In the genomic region with DNA sequence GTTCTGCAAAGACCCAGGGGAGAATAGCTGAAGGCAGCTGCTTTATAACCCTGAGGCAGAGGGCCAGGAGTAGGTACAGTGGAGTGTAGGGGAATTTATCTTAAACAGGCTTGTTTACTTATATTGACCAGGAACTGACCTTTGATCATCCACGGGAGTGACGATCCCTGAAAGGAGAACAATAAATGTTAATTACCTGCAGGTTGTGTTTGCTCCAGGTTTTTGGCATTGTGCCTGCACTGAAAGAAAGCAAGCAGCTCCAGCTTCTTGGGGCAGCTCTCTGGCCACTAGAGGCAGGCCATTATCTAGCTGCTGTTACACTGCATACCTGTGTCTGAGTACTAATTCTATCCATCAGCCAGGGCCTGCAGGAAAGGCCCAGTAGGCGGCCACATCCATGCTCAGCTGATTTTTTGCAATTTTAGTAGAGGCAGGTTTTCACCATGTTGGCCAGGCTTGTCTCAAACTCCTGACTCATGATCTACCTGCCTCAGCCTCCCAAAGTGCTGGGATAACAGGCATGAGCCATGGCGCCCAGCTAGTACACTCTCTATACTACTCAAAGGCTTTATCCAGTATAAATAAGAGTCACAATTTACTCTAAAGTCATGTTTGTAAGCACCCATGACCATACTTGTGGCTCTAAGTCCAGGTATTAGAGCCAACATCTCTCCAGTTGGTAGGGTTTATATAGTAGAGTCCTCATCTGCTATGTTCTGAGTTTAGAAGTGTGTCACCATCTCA, we compare ENCODE assay signal across 17 cellular contexts. TPM values are rescaled to one million over a fixed set of nuclear protein-coding genes. Genes with fewer than 3 reads are reported as not detected.
A peak's percentile ranks its signal among the peaks of the same experiment; 100 is the strongest.
DNase-seq lines count a peak whose midpoint lies in the region; ATAC-seq and TF ChIP-seq lines count a peak whose summit lies in the region.
"Had no signal": no experiment of that assay in that cellular context is flagged by ENCODE, and none has a peak within 500 bp of the region (broad histone marks: within the 10 kb centered on the region; RNA-seq: fewer than 3 reads in every experiment).

No MANE protein-coding gene starts in this region.

- peak overlapping the region; percentile 31 for H3K4me3 Mint-ChIP-seq in endodermal cell
- H3K4me3 Mint-ChIP-seq: naive thymus-derived CD8-positive, alpha-beta T cell had no signal

- H3K27ac Mint-ChIP-seq in endodermal cell, result peak overlapping the region; percentile 84
- H3K27ac Mint-ChIP-seq: naive thymus-derived CD8-positive, alpha-beta T cell had no signal

- H3K27me3 ChIP-seq in endodermal cell (ENCODE audit: control insufficient read depth, insufficient read depth, low read length, poor library complexity, severe bottlenecking) (no peaks in the 10 kb centered on the region), mucosa of rectum (ENCODE audit: control insufficient read depth in 2 of 2, insufficient read depth in 2 of 2, low read length in 2 of 2) (no peaks in the 10 kb centered on the region), GM23248 (replicated peaks; ENCODE audit: insufficient read depth) (no peaks in the 10 kb centered on the region)
- H3K27me3 ChIP-seq: foreskin keratinocyte, spleen, tibial artery had no signal

- no peak overlapping the region for H3K9ac ChIP-seq in endodermal cell (ENCODE audit: extremely low read depth, low read length, poor library complexity, severe bottlenecking)
- peak overlapping the region in 1 of 2 donors; percentile 55 for H3K9ac ChIP-seq in mucosa of rectum (ENCODE audit: low read depth in 1 of 2, low read length in 2 of 2)
- no peak overlapping the region for H3K9ac ChIP-seq in GM23248

- 75 to 78% methylated on average over 3 to 4 of the region's 4 CpGs for WGBS in endodermal cell (ENCODE audit: insufficient coverage in 1 of 2, insufficient read length in 1 of 2), 2 experiments
- 4 to 10% methylated on average over 4 of the region's 4 CpGs for WGBS in GM23248 (ENCODE audit: low coverage in 1 of 2, low lambda C conversion rate in 2 of 2, missing lambda C conversion rate in 2 of 2), 2 experiments

- in situ Hi-C loops in GM23248 (cut with MboI), result no loop called here

- peak overlapping the region; percentile 57 for H3K4me3 ChIP-seq in endodermal cell (ENCODE audit: low read length)
- peak overlapping the region; percentile 53 to 60 for H3K4me3 ChIP-seq in mucosa of rectum (ENCODE audit: low read length in 2 of 2)
- H3K4me3 ChIP-seq in GM23248, result no peak overlapping the region
- H3K4me3 ChIP-seq: spleen, tibial artery had no signal

- TF ChIP-seq CTCF in endodermal cell (conservative IDR thresholded peaks at IDR 0.05), result peak; percentile 87

- H3K4me2 ChIP-seq in GM23248 (ENCODE audit: unreplicated experiment), result no peak overlapping the region

- H2AFZ ChIP-seq in GM23248, result no peak overlapping the region

- H3K9me3 Mint-ChIP-seq in endodermal cell, result no peaks in the 10 kb centered on the region

- H3F3A ChIP-seq in GM23248 (ENCODE audit: insufficient read depth), result no peaks in the 10 kb centered on the region

- peaks cover 67% of the 10 kb centered on the region for H3K36me3 Mint-ChIP-seq in endodermal cell (ENCODE audit: low read depth)

- H3K27me3 Mint-ChIP-seq in endodermal cell (ENCODE audit: insufficient read depth), result no peaks in the 10 kb centered on the region
- H3K27me3 Mint-ChIP-seq: naive thymus-derived CD8-positive, alpha-beta T cell had no signal

- H3K27ac ChIP-seq in endodermal cell (ENCODE audit: low read depth, low read length), result no peak overlapping the region
- H3K27ac ChIP-seq in mucosa of rectum (ENCODE audit: low read depth in 2 of 2, low read length in 2 of 2), result peak overlapping the region; percentile 89 to 93
- no peak overlapping the region for H3K27ac ChIP-seq in GM23248
- H3K27ac ChIP-seq: foreskin keratinocyte, spleen, tibial artery had no signal

- peaks cover 24% of the 10 kb centered on the region for H3K4me1 Mint-ChIP-seq in endodermal cell
- H3K4me1 Mint-ChIP-seq: naive thymus-derived CD8-positive, alpha-beta T cell had no signal

- DNase-seq in ELF-1 (ENCODE audit: low read depth, low spot score) (peak; percentile 23), NCI-H146 treated with DMSO at 0.1 percent for 48 hours (lab: John Stamatoyannopoulos, UW; ENCODE audit: unreplicated experiment) (peak; percentile 32), endodermal cell (peak; percentile 66), GM23248 (no peak), medulla oblongata (ENCODE audit: extremely low spot score) (no peak)
- DNase-seq in stimulated activated naive CD8-positive, alpha-beta T cell treated with anti-CD3 and anti-CD28 coated beads, Interleukin-15, Interleukin-2, amounts not matched to agents 100 U/mL and 50 U/mL, for 24 hours, result no peak
- DNase-seq: activated CD4-positive, alpha-beta T cell treated with anti-CD3 and anti-CD28 coated beads, Interleukin-2, amount 50 U/mL, for 1 hour; amygdala; Calu3; cerebellar nuclear complex; left ventricle myocardium superior; naive thymus-derived CD8-positive, alpha-beta T cell; spleen; tibial artery had no signal

- H3K9me3 ChIP-seq in endodermal cell (ENCODE audit: control insufficient read depth, low read length) (no peaks in the 10 kb centered on the region), mucosa of rectum (ENCODE audit: control insufficient read depth in 2 of 2, low read length in 2 of 2) (no peaks in the 10 kb centered on the region), GM23248 (ENCODE audit: low read depth) (no peaks in the 10 kb centered on the region)
- H3K9me3 ChIP-seq: tibial artery had no signal

- no peak for ATAC-seq in GM19023 (IDR thresholded peaks at IDR 0.05; ENCODE audit: unreplicated experiment)
- no peak for ATAC-seq in stimulated activated naive CD8-positive, alpha-beta T cell treated with anti-CD3 and anti-CD28 coated beads, Interleukin-15, Interleukin-2, amounts not matched to agents 100 U/mL and 50 U/mL, for 24 hours
- ATAC-seq: foreskin keratinocyte; left ventricle myocardium superior; naive thymus-derived CD8-positive, alpha-beta T cell had no signal

- H3K79me2 ChIP-seq in GM23248 (ENCODE audit: insufficient read depth), result no peaks in the 10 kb centered on the region

- H3K4me1 ChIP-seq in endodermal cell (ENCODE audit: control insufficient read depth, insufficient read depth, low read length) (no peaks in the 10 kb centered on the region), mucosa of rectum (ENCODE audit: control insufficient read depth in 2 of 2, insufficient read depth in 2 of 2, low read length in 2 of 2) (peaks cover 44 to 59% of the 10 kb centered on the region in 2 donors), GM23248 (ENCODE audit: insufficient read depth) (no peaks in the 10 kb centered on the region)
- H3K4me1 ChIP-seq: foreskin keratinocyte, spleen, tibial artery had no signal

- H4K20me1 ChIP-seq in GM23248 (ENCODE audit: insufficient read depth), result no peaks in the 10 kb centered on the region

- no peaks in the 10 kb centered on the region for H3K9me2 ChIP-seq in GM23248 (ENCODE audit: insufficient read depth)

- H3K36me3 ChIP-seq in endodermal cell (ENCODE audit: control insufficient read depth, insufficient read depth, low read length) (peaks cover 70% of the 10 kb centered on the region), mucosa of rectum (ENCODE audit: control insufficient read depth in 2 of 2, insufficient read depth in 2 of 2, low read length in 2 of 2) (peaks cover 0 to 2% of the 10 kb centered on the region in 2 donors), GM23248 (ENCODE audit: low read depth) (no peaks in the 10 kb centered on the region)
- H3K36me3 ChIP-seq: spleen, tibial artery had no signal

RNA-seq across cellular contexts. Expression of gene ZNF91, which starts 8.5 kb away (rescaled TPM):
- total RNA-seq in endodermal cell, result 10 to 100 TPM; 66.9 to 75.4 TPM
- 43.3 TPM for polyA plus RNA-seq in endodermal cell (2013, experiment 1 of 2)
- 44.6 TPM for polyA plus RNA-seq in endodermal cell (2013, experiment 2 of 2)
- total RNA-seq in GM23248 (2014; rRNA removed; shearing (Covaris generic)), result 8.2 and 10.5 TPM in 2 replicates
- 6.9 and 8.2 TPM in 2 replicates for polyA plus RNA-seq in GM23248 (2016; fragmentation: Nextera tagmentation; extraction: Ambion mirVana)

Comparison
In these comparisons a context has a peak if more than half of its experiments do, and no peak if none do; other contexts are left out.
1. DNase-seq: peak in ELF-1 (single experiment), NCI-H146 treated with DMSO at 0.1 percent for 48 hours (single experiment) and endodermal cell (single experiment); none in GM23248 (single experiment), medulla oblongata (single experiment) and stimulated activated naive CD8-positive, alpha-beta T cell treated with anti-CD3 and anti-CD28 coated beads, Interleukin-15, Interleukin-2, amounts not matched to agents 100 U/mL and 50 U/mL, for 24 hours (single experiment).
2. H3K27ac ChIP-seq: peak in mucosa of rectum (2 of 2); none in endodermal cell (single experiment) and GM23248 (single experiment).